ENCODE assay signal across 8 cellular contexts in genomic region chr7:77657427-77658331, GRCh38. TPM values are rescaled to one million over a fixed set of nuclear protein-coding genes. Genes with fewer than 3 reads are reported as not detected.
DNase-seq lines count a peak whose midpoint lies in the region; ATAC-seq and TF ChIP-seq lines count a peak whose summit lies in the region.

No MANE protein-coding gene starts in this region.

- DNase-seq in AG08395 (ENCODE audit: low spot score): peak; percentile 14
- peak; percentile 41 for DNase-seq in RPMI7951 (ENCODE audit: low read depth)
- DNase-seq in endothelial cell (ENCODE audit: low spot score): no peak

- no peaks in the 10 kb centered on the region for H3K9me3 ChIP-seq in neural cell (ENCODE audit: low read length)

- no peaks in the 10 kb centered on the region for H3K36me3 ChIP-seq in neural cell (ENCODE audit: insufficient read depth, low read length)

- ATAC-seq in HG02870 (IDR thresholded peaks at IDR 0.05; ENCODE audit: unreplicated experiment) (no peak), GM21576 (IDR thresholded peaks at IDR 0.05; ENCODE audit: unreplicated experiment) (no peak)

- peaks cover 3% of the 10 kb centered on the region for H3K27me3 Mint-ChIP-seq in endothelial cell (ENCODE audit: unreplicated experiment)

- TF ChIP-seq RAD21 in neural cell (conservative IDR thresholded peaks at IDR 0.05): peak; percentile 82

- no peak overlapping the region for H3K4me3 Mint-ChIP-seq in endothelial cell (ENCODE audit: unreplicated experiment)

- H3K9me2 ChIP-seq in neural cell (ENCODE audit: insufficient read depth, low read length): no peaks in the 10 kb centered on the region

- no peak for TF ChIP-seq EP300 in neural cell (conservative IDR thresholded peaks at IDR 0.05; ENCODE audit: poor library complexity, severe bottlenecking)

- H3F3A ChIP-seq in neural cell (ENCODE audit: insufficient read depth, low read length, poor library complexity, severe bottlenecking): no peaks in the 10 kb centered on the region

- H3K27ac Mint-ChIP-seq in endothelial cell (ENCODE audit: unreplicated experiment): no peak overlapping the region

- H3K79me2 ChIP-seq in neural cell (replicated peaks; ENCODE audit: insufficient read depth, low read length): no peaks in the 10 kb centered on the region

- H3K4me3 ChIP-seq in neural cell (ENCODE audit: low read length): no peak overlapping the region

- H3K4me2 ChIP-seq in neural cell (ENCODE audit: low read length): no peak overlapping the region

- peaks cover 34% of the 10 kb centered on the region for H3K36me3 Mint-ChIP-seq in endothelial cell (ENCODE audit: low read depth, unreplicated experiment)

- no peaks in the 10 kb centered on the region for H4K20me1 ChIP-seq in neural cell (ENCODE audit: insufficient read depth)

- TF ChIP-seq CTCF in GM12873 (IDR thresholded peaks at IDR 0.05; ENCODE audit: insufficient read depth, low read depth, low read length, missing control alignments): peak; percentile 53
- peak; percentile 69 for TF ChIP-seq CTCF in LNCAP (IDR thresholded peaks at IDR 0.05)
- TF ChIP-seq CTCF in endothelial cell (IDR thresholded peaks at IDR 0.05; ENCODE audit: unreplicated experiment): peak; percentile 52
- peak; percentile 80 for TF ChIP-seq CTCF in neural cell (IDR thresholded peaks at IDR 0.05; ENCODE audit: poor library complexity, severe bottlenecking)

- H3K4me1 Mint-ChIP-seq in endothelial cell (ENCODE audit: unreplicated experiment): no peaks in the 10 kb centered on the region

- H3K27ac ChIP-seq in neural cell (ENCODE audit: low read length): no peak overlapping the region

- no peaks in the 10 kb centered on the region for H3K27me3 ChIP-seq in neural cell (ENCODE audit: insufficient read depth, low read depth, low read length)

- H3K9ac ChIP-seq in neural cell (ENCODE audit: low read length): no peak overlapping the region

- no peaks in the 10 kb centered on the region for H3K9me3 Mint-ChIP-seq in endothelial cell (ENCODE audit: unreplicated experiment)

- H2AFZ ChIP-seq in neural cell (ENCODE audit: low read depth, low read length): no peak overlapping the region

TF ChIP-seq in neural cell, 6 proteins besides CTCF, POLR2A, EP300 and RAD21:
- TF ChIP-seq SMC3 (conservative IDR thresholded peaks at IDR 0.05; ENCODE audit: poor library complexity) (peak; percentile 84), MXI1 (conservative IDR thresholded peaks at IDR 0.05; ENCODE audit: poor library complexity, severe bottlenecking) (no peak)

RNA-seq across cellular contexts. Expression of gene RSBN1L, which starts 38.6 kb away (rescaled TPM):
- total RNA-seq in RPMI7951 (2014; rRNA removed; shearing (Covaris generic)): 14.5 and 19.8 TPM in 2 replicates
- total RNA-seq in endothelial cell (ENCODE audit: unreplicated experiment): 17.2 TPM
- 24.7 and 29.1 TPM in 2 replicates for polyA plus RNA-seq in neural cell
- 58.0 and 64.0 TPM in 2 replicates for polyA minus RNA-seq in neural cell
